ENCODE assay signal across 1 cellular context in the genomic region with DNA sequence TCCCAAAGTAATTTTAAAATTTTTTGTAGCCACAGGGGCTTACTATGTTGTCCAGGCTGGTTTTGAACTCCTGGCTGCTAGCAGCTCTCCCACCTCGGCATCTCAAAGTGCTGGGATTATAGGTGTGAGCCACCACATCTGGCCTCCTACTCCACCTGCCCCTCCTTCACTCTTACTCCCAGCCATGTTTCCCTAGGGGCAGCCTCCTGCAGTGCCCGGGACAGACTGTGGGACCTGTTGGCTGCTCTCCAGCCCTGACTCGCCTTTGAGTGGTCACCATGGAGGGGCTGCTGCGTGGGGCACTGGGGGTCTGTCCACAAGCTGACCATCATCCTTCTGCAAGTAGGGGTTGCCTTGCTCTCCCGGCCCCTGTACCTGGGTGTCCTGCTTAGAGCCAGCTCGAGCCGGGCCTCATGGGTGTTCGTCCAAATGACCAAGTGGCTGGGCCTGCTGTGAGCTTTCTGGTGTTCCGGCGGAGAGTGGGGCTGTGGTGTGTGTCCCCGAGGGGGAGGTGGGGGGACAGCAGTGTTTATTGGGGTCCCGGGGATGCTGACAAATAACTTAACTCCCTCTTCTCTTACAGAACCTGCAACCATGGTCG.
TF ChIP-seq lines count a peak whose summit lies in the region.

No MANE protein-coding gene starts in this region.

TF ChIP-seq in HCT116, 20 proteins besides CTCF, POLR2A, EP300 and RAD21:
- TF ChIP-seq EZH2phosphoT487 (IDR thresholded peaks at IDR 0.05; ENCODE audit: borderline replicate concordance): no peak
- TF ChIP-seq CBX3 (IDR thresholded peaks at IDR 0.05; ENCODE audit: low read depth): no peak
- no peak for TF ChIP-seq ELF1 (IDR thresholded peaks at IDR 0.05; ENCODE audit: borderline replicate concordance, low read depth)
- no peak for TF ChIP-seq EZH2 (IDR thresholded peaks at IDR 0.05)
- TF ChIP-seq, protein P1, sequence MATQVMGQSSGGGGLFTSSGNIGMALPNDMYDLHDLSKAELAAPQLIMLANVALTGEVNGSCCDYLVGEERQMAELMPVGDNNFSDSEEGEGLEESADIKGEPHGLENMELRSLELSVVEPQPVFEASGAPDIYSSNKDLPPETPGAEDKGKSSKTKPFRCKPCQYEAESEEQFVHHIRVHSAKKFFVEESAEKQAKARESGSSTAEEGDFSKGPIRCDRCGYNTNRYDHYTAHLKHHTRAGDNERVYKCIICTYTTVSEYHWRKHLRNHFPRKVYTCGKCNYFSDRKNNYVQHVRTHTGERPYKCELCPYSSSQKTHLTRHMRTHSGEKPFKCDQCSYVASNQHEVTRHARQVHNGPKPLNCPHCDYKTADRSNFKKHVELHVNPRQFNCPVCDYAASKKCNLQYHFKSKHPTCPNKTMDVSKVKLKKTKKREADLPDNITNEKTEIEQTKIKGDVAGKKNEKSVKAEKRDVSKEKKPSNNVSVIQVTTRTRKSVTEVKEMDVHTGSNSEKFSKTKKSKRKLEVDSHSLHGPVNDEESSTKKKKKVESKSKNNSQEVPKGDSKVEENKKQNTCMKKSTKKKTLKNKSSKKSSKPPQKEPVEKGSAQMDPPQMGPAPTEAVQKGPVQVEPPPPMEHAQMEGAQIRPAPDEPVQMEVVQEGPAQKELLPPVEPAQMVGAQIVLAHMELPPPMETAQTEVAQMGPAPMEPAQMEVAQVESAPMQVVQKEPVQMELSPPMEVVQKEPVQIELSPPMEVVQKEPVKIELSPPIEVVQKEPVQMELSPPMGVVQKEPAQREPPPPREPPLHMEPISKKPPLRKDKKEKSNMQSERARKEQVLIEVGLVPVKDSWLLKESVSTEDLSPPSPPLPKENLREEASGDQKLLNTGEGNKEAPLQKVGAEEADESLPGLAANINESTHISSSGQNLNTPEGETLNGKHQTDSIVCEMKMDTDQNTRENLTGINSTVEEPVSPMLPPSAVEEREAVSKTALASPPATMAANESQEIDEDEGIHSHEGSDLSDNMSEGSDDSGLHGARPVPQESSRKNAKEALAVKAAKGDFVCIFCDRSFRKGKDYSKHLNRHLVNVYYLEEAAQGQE (IDR thresholded peaks at IDR 0.05; ENCODE audit: low read depth): no peak
- TF ChIP-seq FOSL1 (IDR thresholded peaks at IDR 0.05; ENCODE audit: low read depth): no peak
- no peak for TF ChIP-seq SP1 (IDR thresholded peaks at IDR 0.05; ENCODE audit: low read depth)
TF ChIP-seq in HCT116: peak in this region for 0.
